In the genomic region with DNA sequence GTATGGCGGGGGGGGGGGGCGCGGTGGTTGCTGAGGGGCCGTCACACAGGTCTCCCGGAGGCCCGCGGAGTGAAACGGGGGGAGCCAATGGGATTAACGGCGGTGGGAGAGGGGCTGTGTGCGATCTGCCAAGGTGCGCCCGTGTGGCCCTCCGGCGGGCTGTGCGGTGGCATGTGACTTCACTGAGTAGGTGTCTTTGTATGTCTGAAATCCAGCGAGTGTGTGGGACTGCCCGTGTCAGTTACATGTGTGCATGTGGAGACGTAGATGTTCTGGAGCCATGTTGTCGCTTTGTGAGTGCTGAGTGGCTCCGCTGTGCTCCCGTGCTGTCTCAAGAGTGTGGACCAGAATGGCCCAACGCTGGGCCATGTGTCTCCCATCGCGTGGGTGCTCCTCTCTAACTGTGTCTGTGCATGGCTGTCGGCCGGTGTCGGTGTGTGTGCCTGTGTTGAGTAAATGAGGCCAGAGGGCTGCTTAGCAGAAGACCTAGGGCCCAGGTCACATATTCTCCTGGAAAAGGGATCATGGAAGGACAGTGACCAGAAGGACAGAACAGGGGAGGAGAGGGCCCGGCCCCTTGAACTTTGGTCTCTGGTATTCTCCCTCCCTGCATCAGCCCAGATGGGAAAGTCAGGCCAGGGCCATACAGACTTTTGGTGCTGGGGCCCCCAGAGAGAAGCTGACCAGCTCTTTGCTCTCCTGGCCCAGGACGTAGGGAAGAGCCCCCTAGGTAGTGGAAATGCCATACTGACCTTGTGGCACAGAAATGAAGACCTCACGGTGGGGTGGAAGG, we compare ENCODE assay signal across 9 cellular contexts. TPM values are rescaled to one million over a fixed set of nuclear protein-coding genes. Genes with fewer than 3 reads are reported as not detected.
DNase-seq lines count a peak whose midpoint lies in the region; ATAC-seq and TF ChIP-seq lines count a peak whose summit lies in the region.
"Had no signal": no experiment of that assay in that cellular context is flagged by ENCODE, and none has a peak within 500 bp of the region (broad histone marks: within the 10 kb centered on the region; RNA-seq: fewer than 3 reads in every experiment).

No MANE protein-coding gene starts in this region.

- no peaks in the 10 kb centered on the region for H3K9me3 Mint-ChIP-seq in T-cell

- peak overlapping the region; percentile 49 to 62 for H3K27ac Mint-ChIP-seq in T-cell

- TF ChIP-seq CTCF in fibroblast of villous mesenchyme (IDR thresholded peaks at IDR 0.05; ENCODE audit: insufficient read depth, low read depth, low read length): no peak
- no peak for TF ChIP-seq CTCF in omental fat pad (IDR thresholded peaks at IDR 0.05)

- H3K4me1 Mint-ChIP-seq in T-cell: peaks cover 38 to 62% (median 54%) of the 10 kb centered on the region in 3 donors

- CTCF ChIA-PET in T-cell (lab: Charles Lee): interaction anchor here (0.5 to 2.9 kb wide), 12 partner anchors 7 to 289 kb away, joined by 3 to 22 read pairs (median 6); partner anchors contain the start of genes COPS7A (in 1 of the 2) and MLF2 (in 1 of the 2)

- peak overlapping the region; percentile 79 to 88 (median 81) for H3K4me3 Mint-ChIP-seq in T-cell

- DNase-seq in DMS53 (lab: John Stamatoyannopoulos, UW) (peak; percentile 48), DMS53 treated with DMSO at 0.1 percent for 48 hours (lab: John Stamatoyannopoulos, UW; ENCODE audit: unreplicated experiment) (no peak), T-cell (no peak), fibroblast of villous mesenchyme (ENCODE audit: low read depth) (peak; percentile 32), posterior cingulate gyrus (peak in 8 of 10 donors; percentile 32 to 95 (median 70)), omental fat pad (ENCODE audit: low spot score) (no peak)

- H3K27me3 Mint-ChIP-seq in T-cell: peaks cover 41 to 44% of the 10 kb centered on the region in 2 donors

- POLR2A ChIA-PET in T-cell (lab: Charles Lee): interaction anchor here (0.5 to 1.5 kb wide), 4 partner anchors 13 to 106 kb away, joined by 3 to 10 read pairs (median 4); no protein-coding TSS in a partner anchor

- peak overlapping the region; percentile 87 for H3K4me3 ChIP-seq in fibroblast of villous mesenchyme (ENCODE audit: low read depth, low read length)

- H3K36me3 Mint-ChIP-seq in T-cell: no peaks in the 10 kb centered on the region

- ATAC-seq in T-cell (replicated peaks in 1 of 4): no peak
- ATAC-seq in omental fat pad (ENCODE audit: low FRiP score): no peak
- no peak for ATAC-seq in HG02981 (IDR thresholded peaks at IDR 0.05; ENCODE audit: unreplicated experiment)
- no peak for ATAC-seq in HG03108 (IDR thresholded peaks at IDR 0.05; ENCODE audit: unreplicated experiment)

- intact Hi-C loops in posterior cingulate gyrus (cut with DNase I): loop anchor here (2.0 kb wide), 1 partner anchor 15 kb away; the partner anchor contains the start of gene MLF2

RNA-seq across cellular contexts. Expression of gene PTMS, which starts 1.6 kb away (rescaled TPM):
- total RNA-seq in T-cell: 10 to 100 TPM in 3 of 5 donors, 1 to 10 TPM in 2; 6.5 to 15.9 (median 10.6) TPM
- 150 and 167 TPM in 2 replicates for total RNA-seq in fibroblast of villous mesenchyme
- total RNA-seq in omental fat pad: 100 to 1,000 TPM in 2 of 4 donors, 10 to 100 TPM in 2; 77.6 to 143 (median 113) TPM

RNA-seq across cellular contexts. Expression of gene LAG3, which starts 4.5 kb away (rescaled TPM):
- total RNA-seq in T-cell: 10 to 100 TPM in 1 of 5 donors, 1 to 10 TPM in 4; 3.7 to 10.6 (median 7.3) TPM
- total RNA-seq in fibroblast of villous mesenchyme: 0.43 and 0.64 TPM in 2 replicates
- total RNA-seq in omental fat pad: 1 to 10 TPM in 2 of 4 donors, under 1 TPM in 2; 0.44 to 2.2 (median 0.92) TPM
- total RNA-seq: temporal lobe had no signal

RNA-seq across cellular contexts. Expression of gene MLF2, which starts 14.8 kb away (rescaled TPM):
- total RNA-seq in T-cell: 100 to 1,000 TPM in 1 of 5 donors, 10 to 100 TPM in 4; 83.3 to 125 (median 88.4) TPM
- 160 and 229 TPM in 2 replicates for total RNA-seq in fibroblast of villous mesenchyme
- total RNA-seq in omental fat pad: 100 to 1,000 TPM; 127 to 150 (median 129) TPM

RNA-seq across cellular contexts. Expression of gene CD4, which starts 21.5 kb away (rescaled TPM):
- 100 to 1,000 TPM; 126 to 205 (median 154) TPM for total RNA-seq in T-cell
- 1.7 and 1.9 TPM in 2 replicates for total RNA-seq in fibroblast of villous mesenchyme
- 10 to 100 TPM; 19.7 to 26.5 (median 21.8) TPM for total RNA-seq in omental fat pad

RNA-seq across cellular contexts. Expression of gene COPS7A, which starts 43.9 kb away (rescaled TPM):
- total RNA-seq in T-cell (10 to 100 TPM; 18.5 to 33.1 (median 31.8) TPM), fibroblast of villous mesenchyme (71.8 and 79.9 TPM in 2 replicates), omental fat pad (10 to 100 TPM; 51.2 to 64.0 (median 62.7) TPM)

Comparison
In these comparisons a context has a peak if more than half of its experiments do, and no peak if none do; other contexts are left out.
1. DNase-seq: peak in DMS53 (single experiment), fibroblast of villous mesenchyme (single experiment) and posterior cingulate gyrus (8 of 10); none in DMS53 treated with DMSO at 0.1 percent for 48 hours (single experiment), T-cell (0 of 34) and omental fat pad (single experiment).